8 cellular contexts compared by ENCODE assay signal in the genomic region with DNA sequence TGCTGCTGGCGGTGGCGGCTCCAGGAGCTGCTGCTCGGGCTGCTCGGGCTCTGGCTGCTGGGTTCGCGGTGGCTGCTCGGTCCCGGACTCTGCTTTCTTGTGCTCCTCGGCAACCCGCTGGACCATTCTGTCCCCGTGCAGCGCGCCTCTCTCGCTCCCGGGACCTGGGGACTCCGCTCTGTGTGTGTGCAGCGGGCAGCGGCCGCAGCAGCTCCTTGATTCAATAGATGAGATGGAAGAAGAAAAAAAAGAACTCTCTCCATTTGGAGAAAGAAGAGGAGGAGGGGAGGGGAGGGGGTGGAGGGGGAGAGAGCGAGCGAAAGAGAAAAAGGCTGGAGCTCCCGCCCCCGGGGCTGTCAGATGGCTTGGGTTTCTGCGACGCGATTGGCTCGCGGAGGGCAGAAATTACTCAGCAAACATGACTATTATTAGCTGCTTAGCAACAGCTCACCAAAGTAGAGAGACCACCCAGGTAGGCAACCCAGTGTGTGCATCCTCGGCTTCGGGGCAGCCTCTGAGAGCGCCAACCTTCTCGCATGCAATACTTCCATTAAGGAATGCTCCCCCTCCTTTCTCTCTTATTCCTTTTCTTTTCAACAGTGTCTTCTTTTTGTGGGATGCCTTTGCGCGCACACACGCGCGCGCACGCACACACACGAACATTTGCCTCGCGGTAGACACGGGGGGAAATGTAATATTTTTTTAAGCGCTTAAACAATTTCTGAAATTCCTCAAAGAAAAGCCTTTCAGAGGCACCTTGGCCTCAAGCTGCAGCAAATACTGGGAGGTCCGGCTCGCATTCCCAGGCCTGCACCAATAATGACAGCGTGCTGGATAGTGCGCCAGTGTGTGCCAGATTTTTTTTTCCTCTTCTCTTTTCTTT. TPM values are rescaled to one million over a fixed set of nuclear protein-coding genes. Genes with fewer than 3 reads are reported as not detected.
A peak's percentile ranks its signal among the peaks of the same experiment; 100 is the strongest.
DNase-seq lines count a peak whose midpoint lies in the region; ATAC-seq, FAIRE-seq and TF ChIP-seq lines count a peak whose summit lies in the region.

No MANE protein-coding gene starts in this region.

- H3K4me3 ChIP-seq in A673 (ENCODE audit: low read depth, low read length, poor library complexity, severe bottlenecking) (peak overlapping the region; percentile 84), duodenal mucosa (ENCODE audit: low read depth in 1 of 2, low read length in 2 of 2) (peak overlapping the region; percentile 76 to 88), HepG2 (replicated peaks in 1 of 3; ENCODE audit: insufficient read depth in 1 of 3, low read depth in 2 of 3, low read length in 3 of 3) (peak overlapping the region; percentile 80 to 93 (median 82))

- H3K27ac ChIP-seq in A673 (ENCODE audit: low read depth, low read length, poor library complexity, severe bottlenecking) (peak overlapping the region; percentile 91), duodenal mucosa (ENCODE audit: low read depth, low read length) (peak overlapping the region; percentile 63), HepG2 (ENCODE audit: extremely low read length, insufficient read depth, low read length) (peak overlapping the region; percentile 59)

- intact Hi-C loops in A673 (cut with micrococcal nuclease; ENCODE audit: unreplicated experiment), result loop anchor here (10.0 kb wide), 1 partner anchor 366 kb away; the partner anchor contains the start of gene ERCC6L2
- intact Hi-C loops in HepG2 (cut with micrococcal nuclease; ENCODE audit: unreplicated experiment), result loop anchor here (2.0 kb wide), 1 partner anchor 368 kb away; no protein-coding TSS in a partner anchor

- H4K20me1 ChIP-seq in HepG2 (ENCODE audit: insufficient read depth, low read length), result peaks cover 7% of the 10 kb centered on the region; the same call in 1 of the 2 replicates

- whole genome bisulfite sequencing in HepG2 (ENCODE audit: low lambda C conversion rate), result 1% methylated on average over 40 of the region's 48 CpGs

- BruUV-seq in A673 (replicated peaks; lab: Mats Ljungman, UMichigan) (no TSS peak), HepG2 (replicated peaks; lab: Mats Ljungman, UMichigan) (no TSS peak)

- no peak for TF ChIP-seq EP300 in HepG2 (IDR thresholded peaks at IDR 0.05; ENCODE audit: low read depth in 2 of 2, low read length in 2 of 2)
- TF ChIP-seq EP300 in HepG2 (CRISPR knock-in tag; IDR thresholded peaks at IDR 0.05; ENCODE audit: borderline replicate concordance), result no peak

- peak in 1 of 2 experiments; percentile 58; a peak in 1 of 4 replicates for TF ChIP-seq POLR2A in HepG2 (IDR thresholded peaks at IDR 0.05; ENCODE audit: insufficient read depth in 1 of 2, low read depth in 2 of 2, low read length in 2 of 2)

- peaks cover 18% of the 10 kb centered on the region for H3K79me2 ChIP-seq in HepG2 (ENCODE audit: insufficient read depth, low read length)

- H3K9me3 ChIP-seq in A673 (ENCODE audit: low read depth, low read length, poor library complexity, severe bottlenecking) (no peaks in the 10 kb centered on the region), duodenal mucosa (ENCODE audit: control insufficient read depth in 1 of 2, low read length in 2 of 2) (no peaks in the 10 kb centered on the region), HepG2 (ENCODE audit: low read length) (no peaks in the 10 kb centered on the region)

- in situ Hi-C loops in HepG2 (cut with HindIII; ENCODE audit: extremely low pct_ligation_motif_present, low pct_unique_long_range_greater_than_20kb), result no loop called here

- peak; percentile 34 for ATAC-seq in GM18858 (IDR thresholded peaks at IDR 0.05; ENCODE audit: unreplicated experiment)
- peak; percentile 37 for ATAC-seq in HG03342 (IDR thresholded peaks at IDR 0.05; ENCODE audit: unreplicated experiment)
- ATAC-seq in HepG2, result peak; percentile 27

- DNase-seq in A673 (ENCODE audit: low spot score) (peak; percentile 98), NCI-H460 (ENCODE audit: extremely low read depth, low read depth) (peak; percentile 75), HepG2 (ENCODE audit: low spot score) (peak; percentile 73)
- DNase-seq in activated CD4-positive, alpha-beta T cell treated with anti-CD3 and anti-CD28 coated beads, Interleukin-2, amount 50 U/mL, for 48 hours, result peak; percentile 58 to 68
- DNase-seq in stimulated activated CD4-positive, alpha-beta T cell treated with anti-CD3 and anti-CD28 coated beads, Interleukin-4, amount 100 ng/mL, for 1 hour, result peak; percentile 64

- H3K9ac ChIP-seq in duodenal mucosa (ENCODE audit: low read depth in 1 of 2, low read length in 2 of 2), result peak overlapping the region; percentile 20 to 52
- peak overlapping the region; percentile 71 for H3K9ac ChIP-seq in HepG2 (ENCODE audit: insufficient read depth, low read depth, low read length)

- POLR2A ChIA-PET in A673 (lab: Charles Lee; ENCODE audit: low non-redundant PET), result interaction anchor here (0.7 kb wide), 1 partner anchor 117 kb away, joined by 3 read pairs; no protein-coding TSS in a partner anchor
- POLR2A ChIA-PET in HepG2 (lab: Yijun Ruan, JAX), result interaction anchor here (0.9 to 1.0 kb wide), 2 partner anchors 193 to 366 kb away, joined by 3 to 4 read pairs; partner anchors contain the start of gene ERCC6L2

- CTCF ChIA-PET in A673 (lab: Charles Lee) (interaction anchor here (0.7 kb wide), 1 partner anchor 285 kb away, joined by 3 read pairs; no protein-coding TSS in a partner anchor), HepG2 (lab: Yijun Ruan, JAX; ENCODE audit: low intra/inter-chr PET ratio, low total read pairs) (no interaction called here)

- H2AFZ ChIP-seq in HepG2 (ENCODE audit: low read length), result no peak overlapping the region

- H3K36me3 ChIP-seq in A673 (ENCODE audit: insufficient read depth, low read length, poor library complexity, severe bottlenecking), result no peaks in the 10 kb centered on the region
- H3K36me3 ChIP-seq in duodenal mucosa (ENCODE audit: control insufficient read depth in 1 of 2, insufficient read depth in 2 of 2, low read length in 2 of 2), result no peaks in the 10 kb centered on the region
- H3K36me3 ChIP-seq in HepG2 (replicated peaks in 1 of 2; ENCODE audit: control insufficient read depth in 1 of 2, insufficient read depth in 2 of 2, low read length in 2 of 2), result no peaks in the 10 kb centered on the region

- no peak for TF ChIP-seq CTCF in A673 (conservative IDR thresholded peaks at IDR 0.05; ENCODE audit: low read depth, low read length)
- no peak for TF ChIP-seq CTCF in HepG2 (CRISPR knock-in tag; IDR thresholded peaks at IDR 0.05)

- H3K4me1 ChIP-seq in A673 (ENCODE audit: insufficient read depth, low read length, poor library complexity, severe bottlenecking) (peaks cover 40% of the 10 kb centered on the region), duodenal mucosa (ENCODE audit: control insufficient read depth in 1 of 2, insufficient read depth in 2 of 2, low read length in 2 of 2) (peaks cover 9 to 14% of the 10 kb centered on the region in 2 donors), HepG2 (ENCODE audit: insufficient read depth, low read length) (peaks cover 39% of the 10 kb centered on the region)

- peak overlapping the region; percentile 95 for H3K4me2 ChIP-seq in HepG2 (ENCODE audit: low read depth, low read length)

- no peak for TF ChIP-seq RAD21 in HepG2 (CRISPR knock-in tag; IDR thresholded peaks at IDR 0.05)

- H3K27me3 ChIP-seq in A673 (replicated peaks; ENCODE audit: insufficient read depth, low read depth, low read length, poor library complexity) (no peaks in the 10 kb centered on the region), duodenal mucosa (ENCODE audit: control insufficient read depth in 1 of 2, insufficient read depth in 2 of 2, low read length in 2 of 2) (peaks cover 0 to 4% of the 10 kb centered on the region in 2 donors), HepG2 (ENCODE audit: control insufficient read depth in 1 of 2, insufficient read depth in 2 of 2, low read length in 2 of 2) (no peaks in the 10 kb centered on the region; a peak in 1 of 5 replicates)

- FAIRE-seq in HepG2 (lab: Jason Lieb, UNC), result no peak

TF ChIP-seq in HepG2, 621 proteins besides CTCF, POLR2A, EP300 and RAD21 (continues in another document):
- TF ChIP-seq NFYC (CRISPR knock-in tag; IDR thresholded peaks at IDR 0.05), result peak; percentile 61
- TF ChIP-seq HNRNPK (IDR thresholded peaks at IDR 0.05; ENCODE audit: low read depth, low read length, poor library complexity, severe bottlenecking), result peak; percentile 83
- peak; percentile 39 for TF ChIP-seq PHF8 (CRISPR knock-in tag; IDR thresholded peaks at IDR 0.05)
- no peak for TF ChIP-seq ARNT2 (CRISPR knock-in tag; IDR thresholded peaks at IDR 0.05; ENCODE audit: low read depth)
- TF ChIP-seq ZMYM3 (CRISPR knock-in tag; IDR thresholded peaks at IDR 0.05), result no peak

RNA-seq across cellular contexts. Expression of gene PTCH1, which starts 7.6 kb away (rescaled TPM):
- total RNA-seq in A673 (2021) (32.6 and 36.5 TPM in 2 replicates), HepG2 (2016; rRNA removed; fragmentation: Illumina TruSeq; extraction: Trizol) (2.6 and 2.8 TPM in 2 replicates)
- 2.4 and 2.7 TPM in 2 replicates for total RNA-seq in NCI-H460 (2014; rRNA removed; shearing (Covaris generic))
- 2.1 and 2.9 TPM in 2 replicates for polyA plus RNA-seq in NCI-H460 (2014; cell fraction: nucleus; rRNA removed)
- 1.5 and 2.5 TPM in 2 replicates for total RNA-seq in HepG2 (2016; cell fraction: cytosol; rRNA removed; fragmentation: Illumina TruSeq; extraction: Trizol; ENCODE audit: low read depth)
- 2.4 and 2.8 TPM in 2 replicates for total RNA-seq in HepG2 (2016; cell fraction: insoluble cytoplasmic fraction; rRNA removed; fragmentation: Illumina TruSeq; extraction: Trizol)
- total RNA-seq in HepG2 (2016; cell fraction: membrane; rRNA removed; fragmentation: Illumina TruSeq; extraction: Trizol), result 2.2 TPM in 2 replicates
- total RNA-seq in HepG2 (2016; cell fraction: nucleus; rRNA removed; fragmentation: Illumina TruSeq; extraction: Trizol), result 5.0 and 8.5 TPM in 2 replicates
- 2.9 and 3.9 TPM in 2 replicates for polyA plus RNA-seq in HepG2 (2011; rRNA removed)
- 1.6 and 1.7 TPM in 2 replicates for polyA plus RNA-seq in HepG2 (2011; cell fraction: cytosol; rRNA removed)
- polyA plus RNA-seq in HepG2 (2011; cell fraction: nucleus; rRNA removed), result 10.6 TPM in 2 replicates
- polyA plus RNA-seq in HepG2 (2012), result 4.2 and 4.9 TPM in 2 replicates
- polyA plus RNA-seq in HepG2 (2016; cell fraction: cytosol; fragmentation: Illumina TruSeq; extraction: Trizol; ENCODE audit: low read depth), result 0.23 and 0.42 TPM in 2 replicates
- 1.0 and 3.0 TPM in 2 replicates for polyA plus RNA-seq in HepG2 (2016; cell fraction: insoluble cytoplasmic fraction; fragmentation: Illumina TruSeq; extraction: Trizol; ENCODE audit: low read depth)
- polyA plus RNA-seq in HepG2 (2016; cell fraction: membrane; fragmentation: Illumina TruSeq; extraction: Trizol; ENCODE audit: low read depth), result 0.34 and 0.76 TPM in 2 replicates
- 8.5 and 10.5 TPM in 2 replicates for polyA plus RNA-seq in HepG2 (2016; cell fraction: nucleus; fragmentation: Illumina TruSeq; extraction: Trizol; ENCODE audit: insufficient read depth, low read depth)
- polyA minus RNA-seq in HepG2 (2011; rRNA and poly(A)+ RNA removed; ENCODE audit: low replicate concordance), result 12.2 and 12.3 TPM in 2 replicates
- polyA minus RNA-seq in HepG2 (2011; cell fraction: cytosol; rRNA and poly(A)+ RNA removed), result 5.9 and 10.5 TPM in 2 replicates
- polyA minus RNA-seq in HepG2 (2011; cell fraction: nucleus; rRNA and poly(A)+ RNA removed), result 13.8 and 22.4 TPM in 2 replicates

Comparison
In these comparisons a context has a peak if more than half of its experiments do, and no peak if none do; other contexts are left out.
1. Peak in every context shown above with its lines: DNase-seq, ATAC-seq, H3K4me3 ChIP-seq and H3K27ac ChIP-seq.